ENCODE assay signal across 8 cellular contexts in genomic region chr1:223133824-223134435, GRCh38. TPM values are rescaled to one million over a fixed set of nuclear protein-coding genes. Genes with fewer than 3 reads are reported as not detected.
DNase-seq lines count a peak whose midpoint lies in the region; ATAC-seq and TF ChIP-seq lines count a peak whose summit lies in the region.

No MANE protein-coding gene starts in this region.

- H3K9me3 Mint-ChIP-seq in activated naive CD8-positive, alpha-beta T cell treated with anti-CD3 and anti-CD28 coated beads, Interleukin-2, amount 50 U/mL, for 24 hours, result peaks cover 1% of the 10 kb centered on the region
- no peaks in the 10 kb centered on the region for H3K9me3 Mint-ChIP-seq in type B pancreatic cell

- H3K36me3 ChIP-seq in heart right ventricle, result peaks cover 0 to 6% (median 0%) of the 10 kb centered on the region in 9 donors

- TF ChIP-seq CTCF in heart right ventricle (IDR thresholded peaks at IDR 0.05), result peak; percentile 95 to 98 (median 97)
- TF ChIP-seq CTCF in type B pancreatic cell (conservative IDR thresholded peaks at IDR 0.05), result peak; percentile 98

- peaks cover 18% of the 10 kb centered on the region for H3K27me3 Mint-ChIP-seq in activated naive CD8-positive, alpha-beta T cell treated with anti-CD3 and anti-CD28 coated beads, Interleukin-2, amount 50 U/mL, for 24 hours
- H3K27me3 Mint-ChIP-seq in type B pancreatic cell, result peaks cover 40% of the 10 kb centered on the region

- H3K27ac ChIP-seq in heart right ventricle, result peak overlapping the region in 7 of 10 donors; percentile 7 to 56 (median 36)

- peak; percentile 90 for ATAC-seq in HG02642 (IDR thresholded peaks at IDR 0.05; ENCODE audit: poor library complexity, unreplicated experiment)
- ATAC-seq in activated naive CD8-positive, alpha-beta T cell treated with anti-CD3 and anti-CD28 coated beads, Interleukin-2, amount 50 U/mL, for 24 hours, result peak; percentile 87
- ATAC-seq in heart right ventricle, result peak; percentile 87 to 93 (median 90)

- peaks cover 0 to 6% (median 0%) of the 10 kb centered on the region in 7 donors for H3K27me3 ChIP-seq in heart right ventricle

- peak; percentile 95 for DNase-seq in GM03348 (ENCODE audit: low spot score)
- DNase-seq in NCI-H1105 treated with DMSO at 0.1 percent for 48 hours (lab: John Stamatoyannopoulos, UW), result peak; percentile 83
- peak; percentile 58 for DNase-seq in T follicular helper cell (ENCODE audit: low read depth)
- peak; percentile 84 for DNase-seq in activated naive CD8-positive, alpha-beta T cell treated with anti-CD3 and anti-CD28 coated beads, Interleukin-2, amount 50 U/mL, for 24 hours
- DNase-seq in heart right ventricle, result peak; percentile 83 to 85
- peak; percentile 67 to 97 (median 84) for DNase-seq in posterior cingulate gyrus
- peak; percentile 92 for DNase-seq in type B pancreatic cell (ENCODE audit: extremely low spot score, unreplicated experiment)

- H3K4me1 ChIP-seq in heart right ventricle, result peaks cover 6 to 56% (median 11%) of the 10 kb centered on the region in 9 donors

- H3K36me3 Mint-ChIP-seq in activated naive CD8-positive, alpha-beta T cell treated with anti-CD3 and anti-CD28 coated beads, Interleukin-2, amount 50 U/mL, for 24 hours (ENCODE audit: low read depth), result no peaks in the 10 kb centered on the region
- no peaks in the 10 kb centered on the region for H3K36me3 Mint-ChIP-seq in type B pancreatic cell

- peak overlapping the region; percentile 27 for H3K4me3 Mint-ChIP-seq in activated naive CD8-positive, alpha-beta T cell treated with anti-CD3 and anti-CD28 coated beads, Interleukin-2, amount 50 U/mL, for 24 hours
- H3K4me3 Mint-ChIP-seq in type B pancreatic cell, result peak overlapping the region; percentile 88

- peaks cover 8% of the 10 kb centered on the region for H3K4me1 Mint-ChIP-seq in activated naive CD8-positive, alpha-beta T cell treated with anti-CD3 and anti-CD28 coated beads, Interleukin-2, amount 50 U/mL, for 24 hours
- H3K4me1 Mint-ChIP-seq in type B pancreatic cell (ENCODE audit: unreplicated experiment), result peaks cover 28% of the 10 kb centered on the region

- intact Hi-C loops in heart right ventricle (cut with DNase I), result loop anchor here in 9 of 10 donors (1.0 to 10.0 kb wide), 14 partner anchors 107 to 553 kb away; partner anchors contain the start of gene SUSD4 (in 1 of the 9)
- intact Hi-C loops in posterior cingulate gyrus (cut with DNase I), result loop anchor here (5.0 to 10.0 kb wide), 3 partner anchors 108 to 548 kb away; no protein-coding TSS in a partner anchor

- no peaks in the 10 kb centered on the region for H3K9me3 ChIP-seq in heart right ventricle

- WGBS in heart right ventricle, 2 donors, result 4 to 6% methylated on average over 23 of the region's 23 CpGs

- no peak overlapping the region for H3K27ac Mint-ChIP-seq in activated naive CD8-positive, alpha-beta T cell treated with anti-CD3 and anti-CD28 coated beads, Interleukin-2, amount 50 U/mL, for 24 hours
- H3K27ac Mint-ChIP-seq in type B pancreatic cell, result peak overlapping the region; percentile 95

- peak overlapping the region in 9 of 10 donors; percentile 17 to 54 (median 48) for H3K4me3 ChIP-seq in heart right ventricle

RNA-seq across cellular contexts. Expression of gene TLR5, which starts 9.1 kb away (rescaled TPM):
- total RNA-seq in heart right ventricle (1 to 10 TPM in 8 of 10 donors, under 1 TPM in 2; 0.91 to 5.0 (median 1.5) TPM), type B pancreatic cell (ENCODE audit: low replicate concordance) (2.8 and 4.2 TPM in 2 replicates)
- 1 to 10 TPM in 1 of 2 donors, under 1 TPM in 1; 0.45 to 1.1 TPM for polyA plus RNA-seq in heart right ventricle

Comparison
In these comparisons a context has a peak if more than half of its experiments do, and no peak if none do; other contexts are left out.
1. Peak in every context shown above with its lines: DNase-seq, ATAC-seq, H3K4me3 ChIP-seq and H3K27ac ChIP-seq.